Comparison of ENCODE assay signal across 8 cellular contexts in genomic region chr12:53179694-53180269, GRCh38. TPM values are rescaled to one million over a fixed set of nuclear protein-coding genes. Genes with fewer than 3 reads are reported as not detected.
DNase-seq lines count a peak whose midpoint lies in the region; ATAC-seq and TF ChIP-seq lines count a peak whose summit lies in the region.

No MANE protein-coding gene starts in this region.

- TF ChIP-seq CTCF in CD14-positive monocyte (IDR thresholded peaks at IDR 0.05), result no peak
- no peak for TF ChIP-seq CTCF in astrocyte of the cerebellum (IDR thresholded peaks at IDR 0.05; ENCODE audit: low read depth, low read length, missing control alignments)

- no peaks in the 10 kb centered on the region for H3K9me3 Mint-ChIP-seq in CD14-positive monocyte
- H3K9me3 Mint-ChIP-seq in immature natural killer cell, result no peaks in the 10 kb centered on the region
- no peaks in the 10 kb centered on the region for H3K9me3 Mint-ChIP-seq in stimulated activated naive CD8-positive, alpha-beta T cell treated with anti-CD3 and anti-CD28 coated beads, Interleukin-15, amount 100 ng/mL, for 72 hours

- peak overlapping the region; percentile 69 for H3K4me3 ChIP-seq in astrocyte of the cerebellum (ENCODE audit: low read depth, low read length)

- DNase-seq in CD14-positive monocyte (ENCODE audit: low spot score), result no peak
- DNase-seq in astrocyte of the cerebellum (ENCODE audit: low read depth), result no peak
- no peak for DNase-seq in immature natural killer cell
- DNase-seq in stimulated activated naive CD8-positive, alpha-beta T cell treated with anti-CD3 and anti-CD28 coated beads, Interleukin-15, amount 100 ng/mL, for 72 hours, result no peak
- DNase-seq in NCI-H2107 treated with DMSO at 0.1 percent for 48 hours (lab: John Stamatoyannopoulos, UW; ENCODE audit: unreplicated experiment), result no peak
- DNase-seq in NCI-H446 (lab: John Stamatoyannopoulos, UW), result no peak

- ATAC-seq in GM21360 (IDR thresholded peaks at IDR 0.05; ENCODE audit: unreplicated experiment), result peak; percentile 25
- peak; percentile 5 for ATAC-seq in HG03558 (IDR thresholded peaks at IDR 0.05; ENCODE audit: extremely low read depth, unreplicated experiment)
- ATAC-seq in stimulated activated naive CD8-positive, alpha-beta T cell treated with anti-CD3 and anti-CD28 coated beads, Interleukin-15, amount 100 ng/mL, for 72 hours, result peak; percentile 17

- H3K4me1 Mint-ChIP-seq in CD14-positive monocyte (peaks cover 44% of the 10 kb centered on the region), immature natural killer cell (peaks cover 44 to 50% of the 10 kb centered on the region in 2 donors)
- H3K4me1 Mint-ChIP-seq in stimulated activated naive CD8-positive, alpha-beta T cell treated with anti-CD3 and anti-CD28 coated beads, Interleukin-15, amount 100 ng/mL, for 72 hours, result peaks cover 65% of the 10 kb centered on the region

- no peaks in the 10 kb centered on the region for H3K27me3 Mint-ChIP-seq in CD14-positive monocyte (ENCODE audit: low read depth in 3 of 3)
- H3K27me3 Mint-ChIP-seq in immature natural killer cell (ENCODE audit: low read depth in 3 of 3), result peaks cover 6 to 20% (median 7%) of the 10 kb centered on the region in 3 donors
- no peaks in the 10 kb centered on the region for H3K27me3 Mint-ChIP-seq in stimulated activated naive CD8-positive, alpha-beta T cell treated with anti-CD3 and anti-CD28 coated beads, Interleukin-15, amount 100 ng/mL, for 72 hours

- H3K4me3 Mint-ChIP-seq in CD14-positive monocyte, result peak overlapping the region; percentile 93 to 95
- peak overlapping the region; percentile 89 to 93 (median 91) for H3K4me3 Mint-ChIP-seq in immature natural killer cell
- peak overlapping the region; percentile 87 to 94 for H3K4me3 Mint-ChIP-seq in stimulated activated naive CD8-positive, alpha-beta T cell treated with anti-CD3 and anti-CD28 coated beads, Interleukin-15, amount 100 ng/mL, for 72 hours

- in situ Hi-C loops in astrocyte of the cerebellum (cut with HindIII; ENCODE audit: low sequenced_read_pairs), result no loop called here

- H3K27ac Mint-ChIP-seq in CD14-positive monocyte, result peak overlapping the region; percentile 89 to 95 (median 94)
- peak overlapping the region; percentile 90 to 98 (median 96) for H3K27ac Mint-ChIP-seq in immature natural killer cell
- peak overlapping the region; percentile 96 for H3K27ac Mint-ChIP-seq in stimulated activated naive CD8-positive, alpha-beta T cell treated with anti-CD3 and anti-CD28 coated beads, Interleukin-15, amount 100 ng/mL, for 72 hours

- intact Hi-C loops in CD14-positive monocyte (cut with micrococcal nuclease), result no loop called here

- H3K36me3 Mint-ChIP-seq in CD14-positive monocyte (peaks cover 9 to 23% of the 10 kb centered on the region in 2 donors), immature natural killer cell (peaks cover 9 to 19% (median 15%) of the 10 kb centered on the region in 3 donors)

RNA-seq across cellular contexts. Expression of gene ZNF740, which starts 0.7 kb away (rescaled TPM):
- 1 to 10 TPM in 1 of 2 donors, under 1 TPM in 1; 0.74 to 1.3 TPM for polyA plus RNA-seq in CD14-positive monocyte
- polyA plus RNA-seq in immature natural killer cell, result 1 to 10 TPM; 2.0 to 5.1 (median 2.6) TPM

RNA-seq across cellular contexts. Expression of gene CSAD, which starts 0.9 kb away (rescaled TPM):
- polyA plus RNA-seq in CD14-positive monocyte (1 to 10 TPM; 1.3 to 1.4 TPM), immature natural killer cell (1 to 10 TPM in 2 of 3 donors, under 1 TPM in 1; 0.85 to 3.8 (median 2.6) TPM)

RNA-seq across cellular contexts. Expression of gene ITGB7, which starts 27.3 kb away (rescaled TPM):
- polyA plus RNA-seq in CD14-positive monocyte, result 10 to 100 TPM; 28.4 to 33.1 TPM
- 100 to 1,000 TPM; 289 to 390 (median 389) TPM for polyA plus RNA-seq in immature natural killer cell

RNA-seq across cellular contexts. Expression of gene RARG, which starts 52.2 kb away (rescaled TPM):
- 1 to 10 TPM; 1.8 to 2.3 TPM for polyA plus RNA-seq in CD14-positive monocyte
- polyA plus RNA-seq in immature natural killer cell, result 10 to 100 TPM in 1 of 3 donors, 1 to 10 TPM in 2; 2.9 to 10.1 (median 4.7) TPM

Comparison
In these comparisons a context has a peak if more than half of its experiments do, and no peak if none do; other contexts are left out.
1. RNA of gene ITGB7, which starts 27.3 kb away (polyA plus RNA-seq): 289 to 390 TPM in immature natural killer cell; 28.4 to 33.1 TPM in CD14-positive monocyte; every median in the first group is over 4 times any median in the second.
2. Peak in every context shown above with its lines, with median percentiles within 50 percentile points of each other: H3K27ac Mint-ChIP-seq, H3K4me3 Mint-ChIP-seq and ATAC-seq.